In genomic region chr11:131885371-131885770, GRCh38 we compare ENCODE assay signal across 15 cellular contexts.
A peak's percentile ranks its signal among the peaks of the same experiment; 100 is the strongest.
DNase-seq lines count a peak whose midpoint lies in the region; ATAC-seq and TF ChIP-seq lines count a peak whose summit lies in the region.
"Had no signal": no experiment of that assay in that cellular context is flagged by ENCODE, and none has a peak within 500 bp of the region (broad histone marks: within the 10 kb centered on the region; RNA-seq: fewer than 3 reads in every experiment).

No MANE protein-coding gene starts in this region.

- H3K18ac ChIP-seq in mesenchymal stem cell (ENCODE audit: low read depth in 1 of 2, low read length in 2 of 2) = peak overlapping the region in 1 of 2 experiments; percentile 64

- H3K4me3 ChIP-seq in HEK293 (ENCODE audit: low read depth, low read length) (no peak overlapping the region), mesenchymal stem cell (ENCODE audit: insufficient read depth in 1 of 2, low read depth in 1 of 2, low read length in 2 of 2) (no peak overlapping the region), psoas muscle (no peak overlapping the region)

- H3K36me3 ChIP-seq in HEK293 (ENCODE audit: control insufficient read depth in 2 of 2, insufficient read depth in 1 of 2, low read length in 2 of 2) = no peaks in the 10 kb centered on the region
- H3K36me3 ChIP-seq in mesenchymal stem cell (ENCODE audit: control insufficient read depth in 1 of 2, insufficient read depth in 2 of 2, low read depth in 1 of 2, low read length in 2 of 2) = no peaks in the 10 kb centered on the region
- H3K36me3 ChIP-seq in psoas muscle (ENCODE audit: insufficient read depth in 1 of 2, low read depth in 1 of 2) = no peaks in the 10 kb centered on the region

- POLR2A ChIA-PET in HEK293 (lab: Yijun Ruan, JAX) = no interaction called here

- no peak overlapping the region for H3K4me3 Mint-ChIP-seq in CD14-positive monocyte
- H3K4me3 Mint-ChIP-seq: CD4-positive, alpha-beta memory T cell had no signal

- ATAC-seq in HG02852 (IDR thresholded peaks at IDR 0.05; ENCODE audit: unreplicated experiment) (no peak), psoas muscle (no peak)
- ATAC-seq: HCT116 had no signal

- H2BK5ac ChIP-seq in mesenchymal stem cell (ENCODE audit: low read depth, low read length, poor library complexity, severe bottlenecking) = no peak overlapping the region

- no peaks in the 10 kb centered on the region for H3K9me3 ChIP-seq in HEK293 (ENCODE audit: control insufficient read depth, insufficient read depth, low read depth, low read length)
- no peaks in the 10 kb centered on the region for H3K9me3 ChIP-seq in mesenchymal stem cell (ENCODE audit: control insufficient read depth, low read length)
- H3K9me3 ChIP-seq in psoas muscle = no peaks in the 10 kb centered on the region

- peak overlapping the region; percentile 49 to 75 for H2BK12ac ChIP-seq in mesenchymal stem cell (ENCODE audit: low read length in 2 of 2)

- peak overlapping the region in 1 of 2 experiments; percentile 73 for H3K23ac ChIP-seq in mesenchymal stem cell (ENCODE audit: low read length in 2 of 2)

- no peaks in the 10 kb centered on the region for H3K4me1 Mint-ChIP-seq in CD14-positive monocyte
- H3K4me1 Mint-ChIP-seq: CD4-positive, alpha-beta memory T cell had no signal

- no peak overlapping the region for H3K4ac ChIP-seq in mesenchymal stem cell (ENCODE audit: low read depth in 1 of 2, low read length in 2 of 2)

- H2AK5ac ChIP-seq in mesenchymal stem cell (ENCODE audit: low read length, severe bottlenecking) = peak overlapping the region; percentile 91

- no peak overlapping the region for H3K9ac ChIP-seq in mesenchymal stem cell (ENCODE audit: low read length)

- no peaks in the 10 kb centered on the region for H3K36me3 Mint-ChIP-seq in CD14-positive monocyte
- H3K36me3 Mint-ChIP-seq: CD4-positive, alpha-beta memory T cell had no signal

- H3K27me3 Mint-ChIP-seq in CD14-positive monocyte (ENCODE audit: low read depth in 3 of 3) = peaks cover 9 to 12% (median 12%) of the 10 kb centered on the region in 3 donors

- H3K4me2 ChIP-seq in mesenchymal stem cell (ENCODE audit: low read length, poor library complexity, severe bottlenecking) = no peak overlapping the region

- H2BK15ac ChIP-seq in mesenchymal stem cell (ENCODE audit: low read depth, poor library complexity, severe bottlenecking) = peak overlapping the region; percentile 70

- no peaks in the 10 kb centered on the region for H3K79me1 ChIP-seq in mesenchymal stem cell (replicated peaks; ENCODE audit: low read length, poor library complexity, severe bottlenecking)

- H3K27me3 ChIP-seq in mesenchymal stem cell (ENCODE audit: control insufficient read depth in 1 of 2, insufficient read depth in 1 of 2, low read length in 2 of 2) (no peaks in the 10 kb centered on the region), psoas muscle (ENCODE audit: insufficient read depth in 3 of 3, low read length in 2 of 3) (peaks cover 0 to 7% (median 1%) of the 10 kb centered on the region in 3 donors)

- H3K27ac ChIP-seq in HEK293 (ENCODE audit: extremely low read depth, low read depth, low read length) (no peak overlapping the region), mesenchymal stem cell (ENCODE audit: low read length, poor library complexity, severe bottlenecking) (peak overlapping the region; percentile 65), psoas muscle (no peak overlapping the region)
- H3K27ac ChIP-seq: C4-2B, HL-60 had no signal

- H3K14ac ChIP-seq in mesenchymal stem cell (ENCODE audit: low read length in 2 of 2) = no peak overlapping the region

- WGBS in mesenchymal stem cell = 98% methylated on average over 8 of the region's 9 CpGs
- 76 to 80% (median 76%) methylated on average over 9 of the region's 9 CpGs for whole genome bisulfite sequencing in psoas muscle, 3 donors

- H2AFZ ChIP-seq in mesenchymal stem cell (ENCODE audit: low read depth, low read length) = no peak overlapping the region

- intact Hi-C loops in CD14-positive monocyte (cut with micrococcal nuclease) (no loop called here), psoas muscle (cut with DNase I) (no loop called here)

- no peak overlapping the region for H4K8ac ChIP-seq in mesenchymal stem cell (ENCODE audit: low read length)

- DNase-seq in NCI-H69 (lab: John Stamatoyannopoulos, UW) (peak; percentile 50), mesenchymal stem cell (no peak), CD14-positive monocyte (ENCODE audit: low spot score) (no peak), psoas muscle (no peak)
- DNase-seq: AML-193; CD4-positive, alpha-beta memory T cell; DMS79; GF-D8; GOT3; H7 had no signal

- H3K4me1 ChIP-seq in HEK293 (ENCODE audit: control insufficient read depth, insufficient read depth, low read length) = peaks cover 4% of the 10 kb centered on the region; the same call in 1 of the 2 replicates
- peaks cover 27% of the 10 kb centered on the region for H3K4me1 ChIP-seq in mesenchymal stem cell (ENCODE audit: control insufficient read depth, insufficient read depth, low read depth, low read length)
- no peaks in the 10 kb centered on the region for H3K4me1 ChIP-seq in psoas muscle

- H4K91ac ChIP-seq in mesenchymal stem cell (ENCODE audit: low read length) = no peak overlapping the region

- CTCF ChIA-PET in HEK293 (lab: Yijun Ruan, JAX) = no interaction called here

- peaks cover 0 to 3% (median 0%) of the 10 kb centered on the region in 7 donors for H3K9me3 Mint-ChIP-seq in CD14-positive monocyte

- TF ChIP-seq CTCF in HEK293 (tag by site-specific recombination; IDR thresholded peaks at IDR 0.05) (no peak), CD14-positive monocyte (IDR thresholded peaks at IDR 0.05) (no peak), psoas muscle (IDR thresholded peaks at IDR 0.05) (no peak)

- no peak overlapping the region for H2BK120ac ChIP-seq in mesenchymal stem cell (ENCODE audit: low read depth, low read length)

- peak overlapping the region in 1 of 7 donors; percentile 3 for H3K27ac Mint-ChIP-seq in CD14-positive monocyte
- H3K27ac Mint-ChIP-seq: CD4-positive, alpha-beta memory T cell had no signal

TF ChIP-seq in HEK293, 187 proteins besides CTCF, POLR2A, EP300 and RAD21:
- TF ChIP-seq ZIC2 (tag by site-specific recombination; IDR thresholded peaks at IDR 0.05) = peak; percentile 32; the same call in 1 of the 2 replicates
- no peak for TF ChIP-seq ZNF561 (tag by site-specific recombination; IDR thresholded peaks at IDR 0.05; ENCODE audit: borderline replicate concordance)
